ENCODE assay signal across 9 cellular contexts in genomic region chr1:100543640-100544039, GRCh38. TPM values are rescaled to one million over a fixed set of nuclear protein-coding genes. Genes with fewer than 3 reads are reported as not detected.
A peak's percentile ranks its signal among the peaks of the same experiment; 100 is the strongest.
DNase-seq lines count a peak whose midpoint lies in the region; ATAC-seq and TF ChIP-seq lines count a peak whose summit lies in the region.
"Had no signal": no experiment of that assay in that cellular context is flagged by ENCODE, and none has a peak within 500 bp of the region (broad histone marks: within the 10 kb centered on the region; RNA-seq: fewer than 3 reads in every experiment).

No MANE protein-coding gene starts in this region.

- H3K27ac ChIP-seq in brain microvascular endothelial cell, result no peak overlapping the region
- no peak overlapping the region for H3K27ac ChIP-seq in upper lobe of right lung

- H3K9me3 ChIP-seq in upper lobe of right lung, result no peaks in the 10 kb centered on the region

- H3K27me3 ChIP-seq in brain microvascular endothelial cell (replicated peaks) (no peaks in the 10 kb centered on the region), upper lobe of right lung (peaks cover 22% of the 10 kb centered on the region)

- no peaks in the 10 kb centered on the region for H3K36me3 ChIP-seq in brain microvascular endothelial cell (replicated peaks)
- no peaks in the 10 kb centered on the region for H3K36me3 ChIP-seq in upper lobe of right lung

- peak; percentile 0 to 45 for DNase-seq in SHP77 (lab: John Stamatoyannopoulos, UW)
- no peak for DNase-seq in SHP77 treated with DMSO at 0.1 percent for 48 hours (lab: John Stamatoyannopoulos, UW)
- peak; percentile 20 for DNase-seq in M059J (ENCODE audit: low read depth)
- no peak for DNase-seq in brain microvascular endothelial cell
- no peak for DNase-seq in upper lobe of right lung
- DNase-seq in HK-2 (ENCODE audit: unreplicated experiment), result no peak

- H3K4me1 ChIP-seq in upper lobe of right lung, result peaks cover 12% of the 10 kb centered on the region

- intact Hi-C loops in upper lobe of right lung (cut with DNase I), result no loop called here

- in situ Hi-C loops in brain microvascular endothelial cell (cut with HindIII; ENCODE audit: low pct_ligation_motif_present, low sequenced_read_pairs), result no loop called here

- TF ChIP-seq CTCF in brain microvascular endothelial cell (IDR thresholded peaks at IDR 0.05; ENCODE audit: low read depth, low read length, missing control alignments) (peak; percentile 42), upper lobe of right lung (IDR thresholded peaks at IDR 0.05) (peak; percentile 26)

- ATAC-seq in GM21737 (IDR thresholded peaks at IDR 0.05; ENCODE audit: unreplicated experiment) (peak; percentile 46), upper lobe of right lung (peak; percentile 56), HG03521 (IDR thresholded peaks at IDR 0.05; ENCODE audit: unreplicated experiment) (no peak)

- no peak overlapping the region for H3K4me3 ChIP-seq in brain microvascular endothelial cell (ENCODE audit: low read depth, low read length)
- H3K4me3 ChIP-seq in upper lobe of right lung, result no peak overlapping the region
- H3K4me3 ChIP-seq: lung had no signal

RNA-seq across cellular contexts. Expression of gene GPR88, which starts 5.7 kb away (rescaled TPM):
- not detected in 2 replicates for total RNA-seq in M059J (2014; rRNA removed; shearing (Covaris generic))
- total RNA-seq in upper lobe of right lung, result not detected

Comparison
In these comparisons a context has a peak if more than half of its experiments do, and no peak if none do; other contexts are left out.
1. DNase-seq: peak in SHP77 (2 of 2) and M059J (single experiment); none in SHP77 treated with DMSO at 0.1 percent for 48 hours (single experiment), brain microvascular endothelial cell (single experiment), upper lobe of right lung (single experiment) and HK-2 (single experiment).